Comparison of ENCODE assay signal across 8 cellular contexts in genomic region chr7:726084-726853, GRCh38. TPM values are rescaled to one million over a fixed set of nuclear protein-coding genes. Genes with fewer than 3 reads are reported as not detected.
A peak's percentile ranks its signal among the peaks of the same experiment; 100 is the strongest.
DNase-seq lines count a peak whose midpoint lies in the region; ATAC-seq and TF ChIP-seq lines count a peak whose summit lies in the region.

Gene DNAAF5, plus strand, starts transcription at chr7:726699. Its CDS starts 22 bp downstream, at chr7:726721.

- H3K4me1 ChIP-seq in right cardiac atrium (ENCODE audit: control insufficient read depth, insufficient read depth, low read length) = peaks cover 5% of the 10 kb centered on the region
- peaks cover 4% of the 10 kb centered on the region for H3K4me1 ChIP-seq in rectal smooth muscle tissue (ENCODE audit: control insufficient read depth, insufficient read depth, low read length)
- peaks cover 25% of the 10 kb centered on the region for H3K4me1 ChIP-seq in vagina

- H3K9ac ChIP-seq in rectal smooth muscle tissue (ENCODE audit: low read length) = peak within 1 kb of the TSS; percentile 81

- 8% methylated on average over 56 of the region's 56 CpGs for WGBS in right cardiac atrium

- peaks cover 6% of the 10 kb centered on the region for H3K36me3 ChIP-seq in rectal smooth muscle tissue (ENCODE audit: control insufficient read depth, insufficient read depth, low read length)
- H3K36me3 ChIP-seq in vagina = peaks cover 0 to 17% of the 10 kb centered on the region in 2 donors

- H3K4me3 Mint-ChIP-seq in T-helper 17 cell = peak within 1 kb of the TSS; percentile 90

- no peaks in the 10 kb centered on the region for H3K27me3 ChIP-seq in right cardiac atrium (ENCODE audit: control insufficient read depth, insufficient read depth)
- H3K27me3 ChIP-seq in rectal smooth muscle tissue (ENCODE audit: control insufficient read depth, insufficient read depth, low read length) = no peaks in the 10 kb centered on the region
- H3K27me3 ChIP-seq in vagina = no peaks in the 10 kb centered on the region

- H3K27ac ChIP-seq in right cardiac atrium (ENCODE audit: low read length) = peak within 1 kb of the TSS; percentile 46
- peak within 1 kb of the TSS; percentile 57 for H3K27ac ChIP-seq in rectal smooth muscle tissue (ENCODE audit: low read depth, low read length)
- peak within 1 kb of the TSS; percentile 20 for H3K27ac ChIP-seq in vagina

- H3K4me1 Mint-ChIP-seq in T-helper 17 cell = peaks cover 8% of the 10 kb centered on the region

- no peaks in the 10 kb centered on the region for H3K36me3 Mint-ChIP-seq in T-helper 17 cell (ENCODE audit: low read depth)

- DNase-seq in NCI-H1436 (lab: John Stamatoyannopoulos, UW) (peak; percentile 84), T-helper 17 cell (peak; percentile 75 to 78 (median 76)), amygdala (lab: John Stamatoyannopoulos, UW) (peak in 55 of 56 donors; percentile 26 to 89 (median 70)), right cardiac atrium (peak; percentile 90 to 95 (median 94)), vagina (ENCODE audit: extremely low spot score in 2 of 2) (peak; percentile 85 to 88)

- H3K27ac Mint-ChIP-seq in T-helper 17 cell = peak within 1 kb of the TSS; percentile 11

- peak within 1 kb of the TSS; percentile 92 for H3K4me3 ChIP-seq in right cardiac atrium (ENCODE audit: low read length)
- H3K4me3 ChIP-seq in rectal smooth muscle tissue (ENCODE audit: low read length) = peak within 1 kb of the TSS; percentile 87
- peak within 1 kb of the TSS; percentile 65 to 93 for H3K4me3 ChIP-seq in vagina

- ATAC-seq in HG02840 (IDR thresholded peaks at IDR 0.05; ENCODE audit: low FRiP score, unreplicated experiment) = peak; percentile 87
- peak; percentile 93 for ATAC-seq in T-helper 17 cell
- peak; percentile 93 to 94 for ATAC-seq in right cardiac atrium

- H3K27me3 Mint-ChIP-seq in T-helper 17 cell = no peaks in the 10 kb centered on the region

- no peak for TF ChIP-seq CTCF in vagina (IDR thresholded peaks at IDR 0.05)

- TF ChIP-seq POLR2A in GM15510 (IDR thresholded peaks at IDR 0.05; ENCODE audit: borderline replicate concordance, extremely low read depth, insufficient read length) = peak; percentile 78
- TF ChIP-seq POLR2A in vagina (IDR thresholded peaks at IDR 0.05) = no peak

- H3K9me3 ChIP-seq in T-helper 17 cell (ENCODE audit: control insufficient read depth, low read length, poor library complexity, severe bottlenecking) (no peaks in the 10 kb centered on the region), right cardiac atrium (ENCODE audit: control insufficient read depth, low read length) (no peaks in the 10 kb centered on the region), vagina (no peaks in the 10 kb centered on the region)

- intact Hi-C loops in right cardiac atrium (cut with DNase I) = loop anchor here in 1 of 4 donors (10.0 kb wide), 1 partner anchor 201 kb away; no protein-coding TSS in a partner anchor
- intact Hi-C loops in vagina (cut with DNase I) = no loop called here

RNA-seq across cellular contexts. Expression of gene DNAAF5, which starts in this region (rescaled TPM):
- 10 to 100 TPM; 10.7 to 13.7 TPM for total RNA-seq in T-helper 17 cell
- 10 to 100 TPM; 12.0 to 20.7 (median 16.1) TPM for total RNA-seq in right cardiac atrium
- 10.2 TPM for polyA plus RNA-seq in right cardiac atrium
- total RNA-seq in vagina = 29.7 TPM

Comparison
In these comparisons a context has a peak if more than half of its experiments do, and no peak if none do; other contexts are left out.
1. Peak in every context shown above with its lines: DNase-seq, ATAC-seq, H3K4me3 ChIP-seq and H3K27ac ChIP-seq.